21 cellular contexts compared by ENCODE assay signal in genomic region chr19:45495178-45495577, GRCh38. TPM values are rescaled to one million over a fixed set of nuclear protein-coding genes. Genes with fewer than 3 reads are reported as not detected.
A peak's percentile ranks its signal among the peaks of the same experiment; 100 is the strongest.
DNase-seq lines count a peak whose midpoint lies in the region; ATAC-seq and TF ChIP-seq lines count a peak whose summit lies in the region.
"Had no signal": no experiment of that assay in that cellular context is flagged by ENCODE, and none has a peak within 500 bp of the region (broad histone marks: within the 10 kb centered on the region; RNA-seq: fewer than 3 reads in every experiment).

No MANE protein-coding gene starts in this region.

- peak overlapping the region; percentile 75 for H3K4me3 Mint-ChIP-seq in MCF 10A (ENCODE audit: unreplicated experiment)
- peak overlapping the region; percentile 95 for H3K4me3 Mint-ChIP-seq in T-helper 17 cell
- H3K4me3 Mint-ChIP-seq in immature natural killer cell = peak overlapping the region; percentile 52 to 76 (median 70)
- peak overlapping the region; percentile 52 for H3K4me3 Mint-ChIP-seq in stimulated activated memory B cell treated with anti-CD40 and anti-IgM and Interleukin-4, amounts not matched to agents 10 μg/mL and 1 μg/mL and 100 μg/mL, for 72 hours

- no peak for TF ChIP-seq CTCF in MCF 10A (IDR thresholded peaks at IDR 0.05; ENCODE audit: unreplicated experiment)
- TF ChIP-seq CTCF in mammary epithelial cell (conservative IDR thresholded peaks at IDR 0.05 in 1 of 2, IDR thresholded peaks at IDR 0.05 in 1 of 2; ENCODE audit: extremely low read depth in 1 of 2, insufficient read depth in 1 of 2, low read depth in 1 of 2, low read length in 2 of 2) = no peak

- H3K9me3 Mint-ChIP-seq in MCF 10A (ENCODE audit: unreplicated experiment) (no peaks in the 10 kb centered on the region), immature natural killer cell (no peaks in the 10 kb centered on the region)
- peaks cover 4% of the 10 kb centered on the region for H3K9me3 Mint-ChIP-seq in stimulated activated memory B cell treated with anti-CD40 and anti-IgM and Interleukin-4, amounts not matched to agents 10 μg/mL and 1 μg/mL and 100 μg/mL, for 72 hours

- H3K4me1 Mint-ChIP-seq in MCF 10A (ENCODE audit: insufficient read depth, unreplicated experiment) (peaks cover 13% of the 10 kb centered on the region), T-helper 17 cell (peaks cover 32% of the 10 kb centered on the region), immature natural killer cell (peaks cover 34 to 43% of the 10 kb centered on the region in 2 donors)
- H3K4me1 Mint-ChIP-seq in stimulated activated memory B cell treated with anti-CD40 and anti-IgM and Interleukin-4, amounts not matched to agents 10 μg/mL and 1 μg/mL and 100 μg/mL, for 72 hours = peaks cover 61% of the 10 kb centered on the region

- BruUV-seq in MCF 10A (replicated peaks; lab: Mats Ljungman, UMichigan) = no TSS peak
- no TSS peak for BruUV-seq in mammary epithelial cell (replicated peaks; lab: Mats Ljungman, UMichigan)

- DNase-seq in MCF 10A (ENCODE audit: unreplicated experiment) (no peak), mammary epithelial cell (no peak), T-helper 17 cell (no peak), immature natural killer cell (no peak), NCI-H526 treated with DMSO at 0.1 percent for 48 hours (lab: John Stamatoyannopoulos, UW) (no peak), H4 (ENCODE audit: low spot score) (no peak), epidermal melanocyte (ENCODE audit: insufficient read length, low spot score) (no peak)
- DNase-seq: activated CD4-positive, alpha-beta T cell treated with anti-CD3 and anti-CD28 coated beads for 48 hours; activated effector memory CD4-positive, alpha-beta T cell treated with anti-CD3 and anti-CD28 coated beads, Interleukin-2, amount 50 U/mL, for 16 hours; DMS153; erythroblast; GOT3; left ventricle myocardium superior; NCI-H2029; NCI-H524 treated with DMSO at 0.1 percent for 48 hours; SHP77; spleen; T-helper 9 cell; trophoblast cell had no signal

- in situ Hi-C loops in mammary epithelial cell (cut with MboI; ENCODE audit: low sequenced_read_pairs in 2 of 2) = loop anchor here in 1 of 2 donors (25.0 kb wide), 1 partner anchor 308 kb away; the partner anchor contains the start of genes BLOC1S3 and TRAPPC6A

- H2AFZ ChIP-seq in mammary epithelial cell (ENCODE audit: low read depth, low read length) = no peak overlapping the region

- H3K9me3 ChIP-seq in mammary epithelial cell (replicated peaks; ENCODE audit: insufficient read depth, low read length) = no peaks in the 10 kb centered on the region
- no peaks in the 10 kb centered on the region for H3K9me3 ChIP-seq in T-helper 17 cell (ENCODE audit: control insufficient read depth, low read length, poor library complexity, severe bottlenecking)
- H3K9me3 ChIP-seq: spleen had no signal

- H3K36me3 ChIP-seq in mammary epithelial cell (ENCODE audit: insufficient read depth, low read length) = no peaks in the 10 kb centered on the region

- no peaks in the 10 kb centered on the region for H4K20me1 ChIP-seq in mammary epithelial cell (ENCODE audit: insufficient read depth, low read length)

- no peaks in the 10 kb centered on the region for H3K27me3 Mint-ChIP-seq in MCF 10A (ENCODE audit: insufficient read depth, unreplicated experiment)
- H3K27me3 Mint-ChIP-seq in T-helper 17 cell = peaks cover 4% of the 10 kb centered on the region
- peaks cover 6 to 17% (median 12%) of the 10 kb centered on the region in 3 donors for H3K27me3 Mint-ChIP-seq in immature natural killer cell (ENCODE audit: low read depth in 3 of 3)
- H3K27me3 Mint-ChIP-seq in stimulated activated memory B cell treated with anti-CD40 and anti-IgM and Interleukin-4, amounts not matched to agents 10 μg/mL and 1 μg/mL and 100 μg/mL, for 72 hours = peaks cover 27% of the 10 kb centered on the region

- WGBS in mammary epithelial cell (ENCODE audit: low coverage, missing lambda C conversion rate) = 80% methylated on average over 5 of the region's 5 CpGs

- peaks cover 23% of the 10 kb centered on the region for H3K4me1 ChIP-seq in mammary epithelial cell (ENCODE audit: insufficient read depth, low read length)

- H3K4me3 ChIP-seq in mammary epithelial cell (replicated peaks in 1 of 3; ENCODE audit: insufficient read depth in 1 of 3, low read depth in 2 of 3, low read length in 3 of 3) = no peak overlapping the region

- no peak overlapping the region for H3K4me2 ChIP-seq in mammary epithelial cell (ENCODE audit: insufficient read depth, low read depth, low read length)

- H3K27ac Mint-ChIP-seq in MCF 10A (ENCODE audit: low read depth, unreplicated experiment) (peak overlapping the region; percentile 16), T-helper 17 cell (no peak overlapping the region), immature natural killer cell (peak overlapping the region in 1 of 6 donors; percentile 24)
- no peak overlapping the region for H3K27ac Mint-ChIP-seq in stimulated activated memory B cell treated with anti-CD40 and anti-IgM and Interleukin-4, amounts not matched to agents 10 μg/mL and 1 μg/mL and 100 μg/mL, for 72 hours

- H3K79me2 ChIP-seq in mammary epithelial cell (ENCODE audit: insufficient read depth, low read length) = no peaks in the 10 kb centered on the region

- no peak overlapping the region for H3K9ac ChIP-seq in mammary epithelial cell (ENCODE audit: insufficient read depth, low read length)

- H3K27me3 ChIP-seq in mammary epithelial cell (ENCODE audit: insufficient read depth, low read length) = no peaks in the 10 kb centered on the region

- POLR2A ChIA-PET in MCF 10A (lab: Yijun Ruan, JAX) = interaction anchor here (0.9 to 2.6 kb wide), 3 partner anchors 10 to 63 kb away, joined by 3 to 12 read pairs (median 3); no protein-coding TSS in a partner anchor

- no peak overlapping the region for H3K27ac ChIP-seq in mammary epithelial cell (ENCODE audit: insufficient read depth, low read depth, low read length)
- H3K27ac ChIP-seq: HL-60, spleen had no signal

- H3K36me3 Mint-ChIP-seq in MCF 10A (ENCODE audit: insufficient read depth, unreplicated experiment) (no peaks in the 10 kb centered on the region), T-helper 17 cell (ENCODE audit: low read depth) (no peaks in the 10 kb centered on the region), immature natural killer cell (peaks cover 0 to 4% (median 4%) of the 10 kb centered on the region in 3 donors)
- H3K36me3 Mint-ChIP-seq in stimulated activated memory B cell treated with anti-CD40 and anti-IgM and Interleukin-4, amounts not matched to agents 10 μg/mL and 1 μg/mL and 100 μg/mL, for 72 hours = no peaks in the 10 kb centered on the region

- dilution Hi-C loops in mammary epithelial cell (cut with HindIII; ENCODE audit: low sequenced_read_pairs) = no loop called here

- intact Hi-C loops in MCF 10A (cut with micrococcal nuclease) = no loop called here
- intact Hi-C loops in mammary epithelial cell (cut with micrococcal nuclease) = no loop called here

- no peak for ATAC-seq in T-helper 17 cell
- no peak for ATAC-seq in stimulated activated memory B cell treated with anti-CD40 and anti-IgM and Interleukin-4, amounts not matched to agents 10 μg/mL and 1 μg/mL and 100 μg/mL, for 72 hours
- ATAC-seq: left ventricle myocardium superior had no signal

- CTCF ChIA-PET in MCF 10A (lab: Yijun Ruan, JAX) (interaction anchor here (0.5 to 3.7 kb wide), 8 partner anchors 10 to 514 kb away, joined by 3 to 31 read pairs (median 5); no protein-coding TSS in a partner anchor), mammary epithelial cell (lab: Charles Lee; ENCODE audit: low non-redundant PET) (no interaction called here)

RNA-seq across cellular contexts. Expression of gene RTN2, which starts 1.7 kb away (rescaled TPM):
- total RNA-seq in MCF 10A (2022) (3.5 and 5.1 TPM in 2 replicates), mammary epithelial cell (10 to 100 TPM; 11.0 to 16.9 TPM), T-helper 17 cell (1 to 10 TPM; 2.3 to 6.2 TPM)
- polyA plus RNA-seq in mammary epithelial cell (11.5 TPM), immature natural killer cell (under 1 TPM in 2 of 3 donors, not detected in 1; 0.48 to 0.80 TPM)
- 11.9 TPM for polyA minus RNA-seq in mammary epithelial cell
- 3.5 and 6.1 TPM in 2 replicates for total RNA-seq in H4 (2014; rRNA removed; shearing (Covaris generic))

RNA-seq across cellular contexts. Expression of gene PPM1N, which starts 3.1 kb away (rescaled TPM):
- total RNA-seq in MCF 10A (2022) = 0.33 and 0.42 TPM in 2 replicates
- 1 to 10 TPM; 1.3 to 2.1 TPM for total RNA-seq in mammary epithelial cell
- polyA plus RNA-seq in mammary epithelial cell = 2.3 TPM
- polyA minus RNA-seq in mammary epithelial cell = not detected
- total RNA-seq in T-helper 17 cell = 1 to 10 TPM; 3.8 to 8.5 TPM
- polyA plus RNA-seq in immature natural killer cell = 1 to 10 TPM; 3.9 to 5.7 (median 4.0) TPM
- total RNA-seq in H4 (2014; rRNA removed; shearing (Covaris generic)) = 0.21 and 1.1 TPM in 2 replicates

RNA-seq across cellular contexts. Expression of gene VASP, which starts 12.1 kb away (rescaled TPM):
- total RNA-seq in MCF 10A (2022) (168 and 178 TPM in 2 replicates), mammary epithelial cell (100 to 1,000 TPM; 160 to 201 TPM), T-helper 17 cell (100 to 1,000 TPM in 1 of 2 donors, 10 to 100 TPM in 1; 99.7 to 101 TPM)
- polyA plus RNA-seq in mammary epithelial cell (93.9 TPM), immature natural killer cell (100 to 1,000 TPM in 1 of 3 donors, 10 to 100 TPM in 2; 91.2 to 126 (median 93.4) TPM)
- 122 TPM for polyA minus RNA-seq in mammary epithelial cell
- total RNA-seq in H4 (2014; rRNA removed; shearing (Covaris generic)) = 29.1 and 43.5 TPM in 2 replicates

RNA-seq across cellular contexts. Expression of gene FOSB, which starts 27.4 kb away (rescaled TPM):
- total RNA-seq in MCF 10A (2022) (13.3 and 29.3 TPM in 2 replicates), mammary epithelial cell (10 to 100 TPM in 1 of 2 donors, 1 to 10 TPM in 1; 1.8 to 49.1 TPM), T-helper 17 cell (1,000 to 10,000 TPM in 1 of 2 donors, 100 to 1,000 TPM in 1; 967 to 2,209 TPM)
- polyA plus RNA-seq in mammary epithelial cell (2.6 TPM), immature natural killer cell (10 to 100 TPM; 11.6 to 30.1 (median 11.6) TPM)
- 27.0 TPM for polyA minus RNA-seq in mammary epithelial cell
- total RNA-seq in H4 (2014; rRNA removed; shearing (Covaris generic)) = 1.2 TPM in 1 of 2 replicates, not detected in the other
